Comparison of ENCODE assay signal across 19 cellular contexts in genomic region chr12:581321-581720, GRCh38.
DNase-seq lines count a peak whose midpoint lies in the region; ATAC-seq and TF ChIP-seq lines count a peak whose summit lies in the region.
"Had no signal": no experiment of that assay in that cellular context is flagged by ENCODE, and none has a peak within 500 bp of the region (broad histone marks: within the 10 kb centered on the region; RNA-seq: fewer than 3 reads in every experiment).

No MANE protein-coding gene starts in this region.

- H3K9ac ChIP-seq in H9 (ENCODE audit: extremely low read depth, insufficient read length, low read length) (no peak overlapping the region), smooth muscle cell (ENCODE audit: low read depth) (no peak overlapping the region)
- H3K9ac ChIP-seq: KMS-11 had no signal

- H4K91ac ChIP-seq in H9 (ENCODE audit: insufficient read length, low read depth, low read length) = no peak overlapping the region

- H3K27me3 Mint-ChIP-seq in H9 (ENCODE audit: low read depth) = peaks cover 5% of the 10 kb centered on the region

- H3K14ac ChIP-seq in H9 (ENCODE audit: insufficient read depth, low read length) = no peak overlapping the region

- H3K4me1 Mint-ChIP-seq in H9 = peaks cover 22 to 37% of the 10 kb centered on the region in 2 experiments

- H3K4me3 ChIP-seq in left ventricle myocardium inferior = peak overlapping the region; percentile 30
- no peak overlapping the region for H3K4me3 ChIP-seq in gastrocnemius medialis
- H3K4me3 ChIP-seq in upper lobe of left lung = no peak overlapping the region
- H3K4me3 ChIP-seq in smooth muscle cell = no peak overlapping the region
- H3K4me3 ChIP-seq: SJSA1 had no signal

- H3K4ac ChIP-seq in H9 (ENCODE audit: low read depth, low read length) = no peak overlapping the region

- no peak overlapping the region for H3T11ph ChIP-seq in H9 (ENCODE audit: low read length)

- H3F3A ChIP-seq in smooth muscle cell (ENCODE audit: low read depth) = peaks cover 3% of the 10 kb centered on the region

- WGBS in H9 (ENCODE audit: extremely low coverage, insufficient read length, low lambda C conversion rate) = no CpG with 5 or more reads among the region's 5 CpGs
- WGBS in upper lobe of left lung, 2 donors = 95 to 100% methylated on average over 1 to 5 of the region's 5 CpGs
- 94% methylated on average over 5 of the region's 5 CpGs for WGBS in smooth muscle cell (ENCODE audit: low lambda C conversion rate)

- H2BK12ac ChIP-seq in H9 (ENCODE audit: insufficient read length, low read depth, low read length) = no peak overlapping the region

- no peak for TF ChIP-seq CTCF in H9 (conservative IDR thresholded peaks at IDR 0.05)
- TF ChIP-seq CTCF in left ventricle myocardium inferior (IDR thresholded peaks at IDR 0.05; ENCODE audit: borderline replicate concordance) = no peak
- TF ChIP-seq CTCF in gastrocnemius medialis (IDR thresholded peaks at IDR 0.05 in 4 of 5, conservative IDR thresholded peaks at IDR 0.05 in 1 of 5) = no peak
- TF ChIP-seq CTCF in upper lobe of left lung (IDR thresholded peaks at IDR 0.05) = no peak
- no peak for TF ChIP-seq CTCF in smooth muscle cell (IDR thresholded peaks at IDR 0.05; ENCODE audit: borderline replicate concordance, insufficient read depth, poor library complexity, severe bottlenecking)

- H2BK5ac ChIP-seq in H9 (ENCODE audit: insufficient read length, low read length) = no peak overlapping the region

- H3K27me3 ChIP-seq in H9 (ENCODE audit: insufficient read depth, low read length) = no peaks in the 10 kb centered on the region
- H3K27me3 ChIP-seq in left ventricle myocardium inferior (ENCODE audit: low read depth) = no peaks in the 10 kb centered on the region
- no peaks in the 10 kb centered on the region for H3K27me3 ChIP-seq in gastrocnemius medialis
- no peaks in the 10 kb centered on the region for H3K27me3 ChIP-seq in upper lobe of left lung
- H3K27me3 ChIP-seq in smooth muscle cell (ENCODE audit: low read depth) = no peaks in the 10 kb centered on the region
- H3K27me3 ChIP-seq: SJSA1 had no signal

- no peaks in the 10 kb centered on the region for H3K23me2 ChIP-seq in H9 (ENCODE audit: insufficient read length, low read depth, low read length, poor library complexity, severe bottlenecking)

- intact Hi-C loops in left ventricle myocardium inferior (cut with micrococcal nuclease) = no loop called here
- intact Hi-C loops in gastrocnemius medialis (cut with DNase I; ENCODE audit: low total_unique reads) = no loop called here

- ATAC-seq in gastrocnemius medialis = no peak
- no peak for ATAC-seq in upper lobe of left lung (ENCODE audit: low FRiP score in 2 of 2)
- no peak for ATAC-seq in HG02973 (IDR thresholded peaks at IDR 0.05; ENCODE audit: unreplicated experiment)
- ATAC-seq: PC-3 had no signal

- H3K79me2 ChIP-seq in H9 (ENCODE audit: insufficient read depth, low read length) = no peaks in the 10 kb centered on the region
- H3K79me2 ChIP-seq in smooth muscle cell (ENCODE audit: low read depth) = no peaks in the 10 kb centered on the region

- H3K4me3 Mint-ChIP-seq in H9 = no peak overlapping the region

- H3K36me3 ChIP-seq in left ventricle myocardium inferior = no peaks in the 10 kb centered on the region
- no peaks in the 10 kb centered on the region for H3K36me3 ChIP-seq in gastrocnemius medialis
- no peaks in the 10 kb centered on the region for H3K36me3 ChIP-seq in upper lobe of left lung
- H3K36me3 ChIP-seq in smooth muscle cell (ENCODE audit: low read depth) = no peaks in the 10 kb centered on the region
- H3K36me3 ChIP-seq: SJSA1 had no signal

- no peak overlapping the region for H3K18ac ChIP-seq in H9 (ENCODE audit: insufficient read length, low read depth, low read length)

- no peaks in the 10 kb centered on the region for H3K79me1 ChIP-seq in H9 (ENCODE audit: insufficient read depth, low read depth, low read length, poor library complexity, severe bottlenecking)

- H4K20me1 ChIP-seq in H9 (ENCODE audit: control insufficient read depth, insufficient read depth, insufficient read length) (no peaks in the 10 kb centered on the region), smooth muscle cell (ENCODE audit: low read depth) (no peaks in the 10 kb centered on the region)

- peaks cover 2% of the 10 kb centered on the region; the same call in 1 of the 2 replicates for H3K4me1 ChIP-seq in H9 (ENCODE audit: insufficient read depth, low read length)
- H3K4me1 ChIP-seq in left ventricle myocardium inferior = peaks cover 67% of the 10 kb centered on the region
- H3K4me1 ChIP-seq in gastrocnemius medialis = peaks cover 41 to 49% of the 10 kb centered on the region in 2 donors
- H3K4me1 ChIP-seq in upper lobe of left lung = peaks cover 4 to 20% (median 10%) of the 10 kb centered on the region in 4 donors
- H3K4me1 ChIP-seq in smooth muscle cell (ENCODE audit: low read depth) = peaks cover 16% of the 10 kb centered on the region

- H3K27ac Mint-ChIP-seq in H9 = no peak overlapping the region

- H3K36me3 Mint-ChIP-seq in H9 (ENCODE audit: insufficient read depth in 1 of 3, low read depth in 3 of 3) = no peaks in the 10 kb centered on the region

- H2AK5ac ChIP-seq in H9 (ENCODE audit: insufficient read length, low read length) = no peak overlapping the region

- no peak overlapping the region for H2AFZ ChIP-seq in H9 (ENCODE audit: low read length)
- H2AFZ ChIP-seq in smooth muscle cell (ENCODE audit: low read depth) = no peak overlapping the region

- in situ Hi-C loops in gastrocnemius medialis (cut with MboI; ENCODE audit: low sequenced_read_pairs in 4 of 4) = loop anchor here in 1 of 4 donors (25.0 kb wide), 1 partner anchor 156 kb away; no protein-coding TSS in a partner anchor

- DNase-seq in H9 (peak; percentile 35), SK-N-DZ (ENCODE audit: low spot score) (peak; percentile 86), left ventricle myocardium inferior (peak; percentile 40), gastrocnemius medialis (no peak), upper lobe of left lung (no peak), smooth muscle cell (lab: John Stamatoyannopoulos, UW; ENCODE audit: unreplicated experiment) (no peak)
- DNase-seq: ACHN, AML-193, DMS79, NCI-H1436, NCI-H1930, NCI-H226, NCI-H524, NCI-H82, PC-3 had no signal

- H3K27ac ChIP-seq in H9 (ENCODE audit: insufficient read length, low read depth, low read length) = no peak overlapping the region
- H3K27ac ChIP-seq in left ventricle myocardium inferior (replicated peaks) = peak overlapping the region; percentile 71
- H3K27ac ChIP-seq in gastrocnemius medialis = peak overlapping the region; percentile 45 to 60 (median 57)
- H3K27ac ChIP-seq in upper lobe of left lung = no peak overlapping the region
- no peak overlapping the region for H3K27ac ChIP-seq in smooth muscle cell (ENCODE audit: low read depth)
- H3K27ac ChIP-seq: C4-2B, KMS-11, SJSA1 had no signal

- H3K9me3 ChIP-seq in H9 (ENCODE audit: control insufficient read depth, low read depth, low read length) (no peaks in the 10 kb centered on the region), left ventricle myocardium inferior (replicated peaks) (no peaks in the 10 kb centered on the region), gastrocnemius medialis (no peaks in the 10 kb centered on the region), upper lobe of left lung (no peaks in the 10 kb centered on the region), smooth muscle cell (replicated peaks; ENCODE audit: low read depth) (no peaks in the 10 kb centered on the region)
- H3K9me3 ChIP-seq: SJSA1 had no signal

- H3K4me2 ChIP-seq in H9 (ENCODE audit: insufficient read depth, insufficient read length, low read length) = no peak overlapping the region
- no peak overlapping the region for H3K4me2 ChIP-seq in smooth muscle cell
- H3K4me2 ChIP-seq: KMS-11 had no signal

- no peaks in the 10 kb centered on the region; a peak in 2 of 5 replicates for H3K9me3 Mint-ChIP-seq in H9

- no peak overlapping the region for H4K5ac ChIP-seq in H9 (ENCODE audit: insufficient read length, low read depth, low read length)

- no peak overlapping the region for H3K56ac ChIP-seq in H9 (ENCODE audit: insufficient read length, low read depth, low read length)

- no peak overlapping the region; the same call in 1 of the 2 replicates for H2BK15ac ChIP-seq in H9 (ENCODE audit: low read depth, low read length)

- no peak overlapping the region for H4K8ac ChIP-seq in H9 (replicated peaks; ENCODE audit: insufficient read length, low read depth, low read length)

- H2BK20ac ChIP-seq in H9 (ENCODE audit: low read depth, low read length, poor library complexity, severe bottlenecking) = no peak overlapping the region

- no peak for TF ChIP-seq POLR2A in gastrocnemius medialis (IDR thresholded peaks at IDR 0.05)
- no peak for TF ChIP-seq POLR2A in upper lobe of left lung (IDR thresholded peaks at IDR 0.05)

- no peak overlapping the region for H2BK120ac ChIP-seq in H9 (ENCODE audit: low read depth, low read length, poor library complexity, severe bottlenecking)

- H3K23ac ChIP-seq in H9 (ENCODE audit: insufficient read length, low read depth, low read length) = no peak overlapping the region

- TF ChIP-seq EP300 in upper lobe of left lung (IDR thresholded peaks at IDR 0.05) = no peak

Comparison
In these comparisons a context has a peak if more than half of its experiments do, and no peak if none do; other contexts are left out.
1. DNase-seq: peak in H9 (single experiment), SK-N-DZ (single experiment) and left ventricle myocardium inferior (single experiment); none in gastrocnemius medialis (0 of 2), upper lobe of left lung (0 of 2) and smooth muscle cell (single experiment).
2. H3K27ac ChIP-seq: peak in left ventricle myocardium inferior (single experiment) and gastrocnemius medialis (4 of 4); none in H9 (single experiment), upper lobe of left lung (0 of 4) and smooth muscle cell (single experiment).